In the genomic region with DNA sequence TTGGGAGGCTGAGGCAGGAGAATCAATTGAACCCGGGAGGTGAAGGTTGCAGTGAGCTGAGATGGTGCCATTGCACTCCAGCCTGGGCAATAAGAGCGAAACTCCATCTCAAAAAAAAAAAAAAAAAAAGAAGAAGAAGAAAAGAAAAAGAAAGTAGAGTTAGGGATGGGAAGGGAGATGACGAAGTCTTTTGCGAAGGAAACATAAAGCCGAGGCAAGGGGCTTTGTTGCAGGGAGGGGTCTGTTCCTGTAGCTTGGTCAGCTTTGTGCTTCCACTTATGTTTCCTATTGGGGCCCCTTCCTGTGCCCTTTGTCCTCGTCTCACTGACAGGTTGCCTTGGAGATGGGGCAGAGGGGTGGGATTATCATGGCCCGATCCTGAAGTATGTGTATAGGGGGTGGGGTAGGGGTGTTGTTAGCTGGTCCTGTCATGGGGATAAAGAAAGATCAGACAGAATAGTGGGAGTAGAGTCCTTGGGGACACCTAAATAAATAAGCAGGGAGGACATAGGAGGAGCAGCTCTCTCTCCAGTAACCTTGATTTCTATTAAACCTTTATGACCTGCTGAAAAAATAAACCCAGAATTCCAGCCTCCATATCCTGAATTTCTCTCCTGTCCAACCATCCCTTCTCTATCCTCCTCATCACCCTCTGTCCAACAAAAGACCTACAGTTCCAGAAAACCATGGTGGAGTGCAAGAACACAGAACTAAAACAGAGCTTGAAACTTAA, we compare ENCODE assay signal across 1 cellular context.
A peak's percentile ranks its signal among the peaks of the same experiment; 100 is the strongest.
TF ChIP-seq lines count a peak whose summit lies in the region.

No MANE protein-coding gene starts in this region.

TF ChIP-seq in HepG2, 621 proteins besides CTCF, POLR2A, EP300 and RAD21 (continued from another document and continues in another):
- TF ChIP-seq, protein P1, sequence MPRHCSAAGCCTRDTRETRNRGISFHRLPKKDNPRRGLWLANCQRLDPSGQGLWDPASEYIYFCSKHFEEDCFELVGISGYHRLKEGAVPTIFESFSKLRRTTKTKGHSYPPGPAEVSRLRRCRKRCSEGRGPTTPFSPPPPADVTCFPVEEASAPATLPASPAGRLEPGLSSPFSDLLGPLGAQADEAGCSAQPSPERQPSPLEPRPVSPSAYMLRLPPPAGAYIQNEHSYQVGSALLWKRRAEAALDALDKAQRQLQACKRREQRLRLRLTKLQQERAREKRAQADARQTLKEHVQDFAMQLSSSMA (CRISPR knock-in tag; IDR thresholded peaks at IDR 0.05): no peak
- TF ChIP-seq ZNF556 (CRISPR knock-in tag; IDR thresholded peaks at IDR 0.05; ENCODE audit: borderline replicate concordance): no peak
- TF ChIP-seq, protein P2, sequence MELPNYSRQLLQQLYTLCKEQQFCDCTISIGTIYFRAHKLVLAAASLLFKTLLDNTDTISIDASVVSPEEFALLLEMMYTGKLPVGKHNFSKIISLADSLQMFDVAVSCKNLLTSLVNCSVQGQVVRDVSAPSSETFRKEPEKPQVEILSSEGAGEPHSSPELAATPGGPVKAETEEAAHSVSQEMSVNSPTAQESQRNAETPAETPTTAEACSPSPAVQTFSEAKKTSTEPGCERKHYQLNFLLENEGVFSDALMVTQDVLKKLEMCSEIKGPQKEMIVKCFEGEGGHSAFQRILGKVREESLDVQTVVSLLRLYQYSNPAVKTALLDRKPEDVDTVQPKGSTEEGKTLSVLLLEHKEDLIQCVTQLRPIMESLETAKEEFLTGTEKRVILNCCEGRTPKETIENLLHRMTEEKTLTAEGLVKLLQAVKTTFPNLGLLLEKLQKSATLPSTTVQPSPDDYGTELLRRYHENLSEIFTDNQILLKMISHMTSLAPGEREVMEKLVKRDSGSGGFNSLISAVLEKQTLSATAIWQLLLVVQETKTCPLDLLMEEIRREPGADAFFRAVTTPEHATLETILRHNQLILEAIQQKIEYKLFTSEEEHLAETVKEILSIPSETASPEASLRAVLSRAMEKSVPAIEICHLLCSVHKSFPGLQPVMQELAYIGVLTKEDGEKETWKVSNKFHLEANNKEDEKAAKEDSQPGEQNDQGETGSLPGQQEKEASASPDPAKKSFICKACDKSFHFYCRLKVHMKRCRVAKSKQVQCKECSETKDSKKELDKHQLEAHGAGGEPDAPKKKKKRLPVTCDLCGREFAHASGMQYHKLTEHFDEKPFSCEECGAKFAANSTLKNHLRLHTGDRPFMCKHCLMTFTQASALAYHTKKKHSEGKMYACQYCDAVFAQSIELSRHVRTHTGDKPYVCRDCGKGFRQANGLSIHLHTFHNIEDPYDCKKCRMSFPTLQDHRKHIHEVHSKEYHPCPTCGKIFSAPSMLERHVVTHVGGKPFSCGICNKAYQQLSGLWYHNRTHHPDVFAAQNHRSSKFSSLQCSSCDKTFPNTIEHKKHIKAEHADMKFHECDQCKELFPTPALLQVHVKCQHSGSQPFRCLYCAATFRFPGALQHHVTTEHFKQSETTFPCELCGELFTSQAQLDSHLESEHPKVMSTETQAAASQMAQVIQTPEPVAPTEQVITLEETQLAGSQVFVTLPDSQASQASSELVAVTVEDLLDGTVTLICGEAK (IDR thresholded peaks at IDR 0.05): no peak
- TF ChIP-seq, protein P2 (CRISPR knock-in tag; IDR thresholded peaks at IDR 0.05): peak; percentile 63; the same call in 1 of the 2 replicates
- TF ChIP-seq, protein P3, sequence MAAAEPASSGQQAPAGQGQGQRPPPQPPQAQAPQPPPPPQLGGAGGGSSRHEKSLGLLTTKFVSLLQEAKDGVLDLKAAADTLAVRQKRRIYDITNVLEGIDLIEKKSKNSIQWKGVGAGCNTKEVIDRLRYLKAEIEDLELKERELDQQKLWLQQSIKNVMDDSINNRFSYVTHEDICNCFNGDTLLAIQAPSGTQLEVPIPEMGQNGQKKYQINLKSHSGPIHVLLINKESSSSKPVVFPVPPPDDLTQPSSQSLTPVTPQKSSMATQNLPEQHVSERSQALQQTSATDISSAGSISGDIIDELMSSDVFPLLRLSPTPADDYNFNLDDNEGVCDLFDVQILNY (CRISPR knock-in tag; conservative IDR thresholded peaks at IDR 0.05): no peak
- no peak for TF ChIP-seq CENPT (CRISPR knock-in tag; IDR thresholded peaks at IDR 0.05; ENCODE audit: low read depth)
- TF ChIP-seq, protein P4, sequence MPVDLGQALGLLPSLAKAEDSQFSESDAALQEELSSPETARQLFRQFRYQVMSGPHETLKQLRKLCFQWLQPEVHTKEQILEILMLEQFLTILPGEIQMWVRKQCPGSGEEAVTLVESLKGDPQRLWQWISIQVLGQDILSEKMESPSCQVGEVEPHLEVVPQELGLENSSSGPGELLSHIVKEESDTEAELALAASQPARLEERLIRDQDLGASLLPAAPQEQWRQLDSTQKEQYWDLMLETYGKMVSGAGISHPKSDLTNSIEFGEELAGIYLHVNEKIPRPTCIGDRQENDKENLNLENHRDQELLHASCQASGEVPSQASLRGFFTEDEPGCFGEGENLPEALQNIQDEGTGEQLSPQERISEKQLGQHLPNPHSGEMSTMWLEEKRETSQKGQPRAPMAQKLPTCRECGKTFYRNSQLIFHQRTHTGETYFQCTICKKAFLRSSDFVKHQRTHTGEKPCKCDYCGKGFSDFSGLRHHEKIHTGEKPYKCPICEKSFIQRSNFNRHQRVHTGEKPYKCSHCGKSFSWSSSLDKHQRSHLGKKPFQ (CRISPR knock-in tag; IDR thresholded peaks at IDR 0.05; ENCODE audit: insufficient replicate concordance): no peak
- TF ChIP-seq POLR2AphosphoS2 (IDR thresholded peaks at IDR 0.05; ENCODE audit: low read depth, low read length): peak; percentile 79; the same call in 1 of the 2 replicates
- TF ChIP-seq, protein P5, sequence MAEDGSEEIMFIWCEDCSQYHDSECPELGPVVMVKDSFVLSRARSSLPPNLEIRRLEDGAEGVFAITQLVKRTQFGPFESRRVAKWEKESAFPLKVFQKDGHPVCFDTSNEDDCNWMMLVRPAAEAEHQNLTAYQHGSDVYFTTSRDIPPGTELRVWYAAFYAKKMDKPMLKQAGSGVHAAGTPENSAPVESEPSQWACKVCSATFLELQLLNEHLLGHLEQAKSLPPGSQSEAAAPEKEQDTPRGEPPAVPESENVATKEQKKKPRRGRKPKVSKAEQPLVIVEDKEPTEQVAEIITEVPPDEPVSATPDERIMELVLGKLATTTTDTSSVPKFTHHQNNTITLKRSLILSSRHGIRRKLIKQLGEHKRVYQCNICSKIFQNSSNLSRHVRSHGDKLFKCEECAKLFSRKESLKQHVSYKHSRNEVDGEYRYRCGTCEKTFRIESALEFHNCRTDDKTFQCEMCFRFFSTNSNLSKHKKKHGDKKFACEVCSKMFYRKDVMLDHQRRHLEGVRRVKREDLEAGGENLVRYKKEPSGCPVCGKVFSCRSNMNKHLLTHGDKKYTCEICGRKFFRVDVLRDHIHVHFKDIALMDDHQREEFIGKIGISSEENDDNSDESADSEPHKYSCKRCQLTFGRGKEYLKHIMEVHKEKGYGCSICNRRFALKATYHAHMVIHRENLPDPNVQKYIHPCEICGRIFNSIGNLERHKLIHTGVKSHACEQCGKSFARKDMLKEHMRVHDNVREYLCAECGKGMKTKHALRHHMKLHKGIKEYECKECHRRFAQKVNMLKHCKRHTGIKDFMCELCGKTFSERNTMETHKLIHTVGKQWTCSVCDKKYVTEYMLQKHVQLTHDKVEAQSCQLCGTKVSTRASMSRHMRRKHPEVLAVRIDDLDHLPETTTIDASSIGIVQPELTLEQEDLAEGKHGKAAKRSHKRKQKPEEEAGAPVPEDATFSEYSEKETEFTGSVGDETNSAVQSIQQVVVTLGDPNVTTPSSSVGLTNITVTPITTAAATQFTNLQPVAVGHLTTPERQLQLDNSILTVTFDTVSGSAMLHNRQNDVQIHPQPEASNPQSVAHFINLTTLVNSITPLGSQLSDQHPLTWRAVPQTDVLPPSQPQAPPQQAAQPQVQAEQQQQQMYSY (CRISPR knock-in tag; IDR thresholded peaks at IDR 0.05): no peak
- TF ChIP-seq IKZF4 (CRISPR knock-in tag; IDR thresholded peaks at IDR 0.05; ENCODE audit: borderline replicate concordance, low read depth, not compliant biosample characterization): no peak
- peak; percentile 70; the same call in 1 of the 2 replicates for TF ChIP-seq ZNF709 (CRISPR knock-in tag; IDR thresholded peaks at IDR 0.05)
- TF ChIP-seq, protein P6, sequence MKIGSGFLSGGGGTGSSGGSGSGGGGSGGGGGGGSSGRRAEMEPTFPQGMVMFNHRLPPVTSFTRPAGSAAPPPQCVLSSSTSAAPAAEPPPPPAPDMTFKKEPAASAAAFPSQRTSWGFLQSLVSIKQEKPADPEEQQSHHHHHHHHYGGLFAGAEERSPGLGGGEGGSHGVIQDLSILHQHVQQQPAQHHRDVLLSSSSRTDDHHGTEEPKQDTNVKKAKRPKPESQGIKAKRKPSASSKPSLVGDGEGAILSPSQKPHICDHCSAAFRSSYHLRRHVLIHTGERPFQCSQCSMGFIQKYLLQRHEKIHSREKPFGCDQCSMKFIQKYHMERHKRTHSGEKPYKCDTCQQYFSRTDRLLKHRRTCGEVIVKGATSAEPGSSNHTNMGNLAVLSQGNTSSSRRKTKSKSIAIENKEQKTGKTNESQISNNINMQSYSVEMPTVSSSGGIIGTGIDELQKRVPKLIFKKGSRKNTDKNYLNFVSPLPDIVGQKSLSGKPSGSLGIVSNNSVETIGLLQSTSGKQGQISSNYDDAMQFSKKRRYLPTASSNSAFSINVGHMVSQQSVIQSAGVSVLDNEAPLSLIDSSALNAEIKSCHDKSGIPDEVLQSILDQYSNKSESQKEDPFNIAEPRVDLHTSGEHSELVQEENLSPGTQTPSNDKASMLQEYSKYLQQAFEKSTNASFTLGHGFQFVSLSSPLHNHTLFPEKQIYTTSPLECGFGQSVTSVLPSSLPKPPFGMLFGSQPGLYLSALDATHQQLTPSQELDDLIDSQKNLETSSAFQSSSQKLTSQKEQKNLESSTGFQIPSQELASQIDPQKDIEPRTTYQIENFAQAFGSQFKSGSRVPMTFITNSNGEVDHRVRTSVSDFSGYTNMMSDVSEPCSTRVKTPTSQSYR (CRISPR knock-in tag; IDR thresholded peaks at IDR 0.05; ENCODE audit: borderline replicate concordance): peak; percentile 93
- TF ChIP-seq ZSCAN25 (CRISPR knock-in tag; IDR thresholded peaks at IDR 0.05): no peak
- TF ChIP-seq, protein P7, sequence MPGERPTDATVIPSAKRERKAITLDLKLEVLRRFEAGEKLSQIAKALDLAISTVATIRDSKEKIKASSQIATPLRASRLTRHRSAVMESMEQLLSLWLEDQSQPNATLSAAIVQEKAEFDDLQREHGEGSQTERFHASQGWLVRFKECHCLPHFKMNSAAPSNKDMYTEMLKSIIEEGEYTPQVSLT (CRISPR knock-in tag; IDR thresholded peaks at IDR 0.05; ENCODE audit: borderline replicate concordance, low read depth): no peak
- TF ChIP-seq, protein P8, sequence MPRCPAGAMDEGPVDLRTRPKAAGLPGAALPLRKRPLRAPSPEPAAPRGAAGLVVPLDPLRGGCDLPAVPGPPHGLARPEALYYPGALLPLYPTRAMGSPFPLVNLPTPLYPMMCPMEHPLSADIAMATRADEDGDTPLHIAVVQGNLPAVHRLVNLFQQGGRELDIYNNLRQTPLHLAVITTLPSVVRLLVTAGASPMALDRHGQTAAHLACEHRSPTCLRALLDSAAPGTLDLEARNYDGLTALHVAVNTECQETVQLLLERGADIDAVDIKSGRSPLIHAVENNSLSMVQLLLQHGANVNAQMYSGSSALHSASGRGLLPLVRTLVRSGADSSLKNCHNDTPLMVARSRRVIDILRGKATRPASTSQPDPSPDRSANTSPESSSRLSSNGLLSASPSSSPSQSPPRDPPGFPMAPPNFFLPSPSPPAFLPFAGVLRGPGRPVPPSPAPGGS (CRISPR knock-in tag; IDR thresholded peaks at IDR 0.05): no peak
- TF ChIP-seq, protein P9, sequence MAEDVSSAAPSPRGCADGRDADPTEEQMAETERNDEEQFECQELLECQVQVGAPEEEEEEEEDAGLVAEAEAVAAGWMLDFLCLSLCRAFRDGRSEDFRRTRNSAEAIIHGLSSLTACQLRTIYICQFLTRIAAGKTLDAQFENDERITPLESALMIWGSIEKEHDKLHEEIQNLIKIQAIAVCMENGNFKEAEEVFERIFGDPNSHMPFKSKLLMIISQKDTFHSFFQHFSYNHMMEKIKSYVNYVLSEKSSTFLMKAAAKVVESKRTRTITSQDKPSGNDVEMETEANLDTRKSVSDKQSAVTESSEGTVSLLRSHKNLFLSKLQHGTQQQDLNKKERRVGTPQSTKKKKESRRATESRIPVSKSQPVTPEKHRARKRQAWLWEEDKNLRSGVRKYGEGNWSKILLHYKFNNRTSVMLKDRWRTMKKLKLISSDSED (CRISPR knock-in tag; IDR thresholded peaks at IDR 0.05): no peak
- no peak for TF ChIP-seq ZSCAN21 (CRISPR knock-in tag; IDR thresholded peaks at IDR 0.05; ENCODE audit: borderline replicate concordance)
- TF ChIP-seq FOXK2 (IDR thresholded peaks at IDR 0.05): peak; percentile 78
- no peak for TF ChIP-seq ARHGAP35 (CRISPR knock-in tag; IDR thresholded peaks at IDR 0.05; ENCODE audit: borderline replicate concordance)
- no peak for TF ChIP-seq ZBTB42 (CRISPR knock-in tag; IDR thresholded peaks at IDR 0.05)
- TF ChIP-seq ZNF530 (CRISPR knock-in tag; IDR thresholded peaks at IDR 0.05; ENCODE audit: low read depth): no peak
- no peak for TF ChIP-seq KLF15 (CRISPR knock-in tag; IDR thresholded peaks at IDR 0.05; ENCODE audit: borderline replicate concordance)
- TF ChIP-seq ZNF510 (CRISPR knock-in tag; IDR thresholded peaks at IDR 0.05; ENCODE audit: low read depth): no peak
- TF ChIP-seq HOXA5 (CRISPR knock-in tag; IDR thresholded peaks at IDR 0.05): no peak; the same call in 1 of the 2 replicates
